Comparison of ENCODE assay signal across 17 cellular contexts in genomic region chr3:89698208-89698830, GRCh38.
DNase-seq lines count a peak whose midpoint lies in the region; ATAC-seq and TF ChIP-seq lines count a peak whose summit lies in the region.
"Had no signal": no experiment of that assay in that cellular context is flagged by ENCODE, and none has a peak within 500 bp of the region (broad histone marks: within the 10 kb centered on the region; RNA-seq: fewer than 3 reads in every experiment).

No MANE protein-coding gene starts in this region.

- TF ChIP-seq EP300 in stomach (IDR thresholded peaks at IDR 0.05), result no peak

- H3K27ac ChIP-seq in DND-41 (ENCODE audit: low read length), result no peak overlapping the region
- H3K27ac ChIP-seq in OCI-LY3 (ENCODE audit: low read length), result no peak overlapping the region
- peak overlapping the region; percentile 68 for H3K27ac ChIP-seq in trophoblast cell (ENCODE audit: low read depth, low read length)
- no peak overlapping the region for H3K27ac ChIP-seq in stomach

- H3K79me2 ChIP-seq in DND-41 (ENCODE audit: insufficient read depth, low read length) (no peaks in the 10 kb centered on the region), OCI-LY3 (ENCODE audit: low read length) (no peaks in the 10 kb centered on the region), trophoblast cell (ENCODE audit: control insufficient read depth, insufficient read depth, low read length, poor library complexity) (no peaks in the 10 kb centered on the region)

- H4K20me1 ChIP-seq in DND-41 (ENCODE audit: insufficient read depth, low read length) (no peaks in the 10 kb centered on the region), OCI-LY3 (ENCODE audit: insufficient read depth, low read length) (no peaks in the 10 kb centered on the region)

- no peak overlapping the region for H2BK120ac ChIP-seq in trophoblast cell (ENCODE audit: insufficient read depth, low read length, poor library complexity)

- H2AK5ac ChIP-seq in trophoblast cell (ENCODE audit: low read length), result no peak overlapping the region

- no peak overlapping the region for H3K14ac ChIP-seq in trophoblast cell (ENCODE audit: low read length)

- no peak overlapping the region for H4K91ac ChIP-seq in trophoblast cell (ENCODE audit: low read depth, low read length)

- H2BK12ac ChIP-seq in trophoblast cell (ENCODE audit: low read length), result no peak overlapping the region

- DNase-seq in DND-41 (no peak), fibroblast of villous mesenchyme (ENCODE audit: low read depth) (peak; percentile 4), trophoblast cell (no peak), AG08395 (ENCODE audit: low spot score) (no peak), stomach (no peak)
- DNase-seq in activated naive CD4-positive, alpha-beta T cell treated with Interleukin-2 at 50 U/mL for 16 hours, result no peak
- DNase-seq: C1 segment of cervical spinal cord; GOT3; KBM-7; NCI-H1105 treated with DMSO at 0.1 percent for 48 hours; NCI-H1694; NCI-H2081 treated with DMSO at 0.1 percent for 48 hours; NK-92 treated with Interleukin-12 subunit alpha and Interleukin-12 subunit beta, amount 100 ng/mL, for 24 hours; OCI-M1; SHP77 treated with DMSO at 0.1 percent for 48 hours had no signal

- H3K4me3 ChIP-seq in DND-41 (ENCODE audit: low read depth in 1 of 2, low read length in 2 of 2) (no peak overlapping the region), OCI-LY3 (ENCODE audit: low read length) (no peak overlapping the region), fibroblast of villous mesenchyme (ENCODE audit: low read depth, low read length) (no peak overlapping the region), trophoblast cell (ENCODE audit: low read depth, low read length) (no peak overlapping the region), stomach (no peak overlapping the region)

- H3K79me1 ChIP-seq in trophoblast cell (ENCODE audit: low read length), result no peaks in the 10 kb centered on the region

- H3K4me2 ChIP-seq in DND-41 (ENCODE audit: insufficient read depth, low read length) (no peak overlapping the region), OCI-LY3 (ENCODE audit: low read length) (peak overlapping the region; percentile 29), trophoblast cell (ENCODE audit: low read length) (no peak overlapping the region)

- 0 out of 3 replicates have a peak, but pooled peaks have one; percentile 42 for ATAC-seq in DND-41 (ENCODE audit: insufficient read depth, low read depth)
- ATAC-seq: SK-N-SH treated with all-trans-retinoic acid at 6 μM for 48 hours had no signal

- no peak overlapping the region for H3K18ac ChIP-seq in trophoblast cell (ENCODE audit: low read length)

- H3K9me3 ChIP-seq in DND-41 (ENCODE audit: insufficient read depth, low read length, severe bottlenecking) (no peaks in the 10 kb centered on the region), OCI-LY3 (ENCODE audit: insufficient read depth, low read length) (no peaks in the 10 kb centered on the region), trophoblast cell (ENCODE audit: insufficient read depth, low read depth, low read length) (peaks cover 2% of the 10 kb centered on the region), stomach (peaks cover 0 to under 1% (median 0%) of the 10 kb centered on the region in 4 donors)

- no peak overlapping the region for H4K12ac ChIP-seq in trophoblast cell (ENCODE audit: low read depth, low read length)

- H4K8ac ChIP-seq in trophoblast cell (ENCODE audit: low read depth, low read length), result no peak overlapping the region

- WGBS in trophoblast cell (ENCODE audit: extremely low coverage, insufficient coverage, insufficient read length), result no CpG with 5 or more reads among the region's 3 CpGs
- 82 to 90% (median 83%) methylated on average over 3 of the region's 3 CpGs for WGBS in stomach, 5 donors

- H3K36me3 ChIP-seq in DND-41 (ENCODE audit: insufficient read depth, low read length), result no peaks in the 10 kb centered on the region
- no peaks in the 10 kb centered on the region for H3K36me3 ChIP-seq in OCI-LY3 (replicated peaks; ENCODE audit: low read depth, low read length)
- no peaks in the 10 kb centered on the region for H3K36me3 ChIP-seq in trophoblast cell (ENCODE audit: control insufficient read depth in 1 of 2, insufficient read depth in 2 of 2, low read length in 2 of 2)
- no peaks in the 10 kb centered on the region for H3K36me3 ChIP-seq in stomach

- H3K4ac ChIP-seq in trophoblast cell (ENCODE audit: low read depth, low read length), result no peak overlapping the region

- H3K9ac ChIP-seq in DND-41 (ENCODE audit: low read depth, low read length), result no peak overlapping the region
- H3K9ac ChIP-seq in OCI-LY3 (ENCODE audit: low read length), result no peak overlapping the region
- H3K9ac ChIP-seq in trophoblast cell (ENCODE audit: low read length), result no peak overlapping the region

- intact Hi-C loops in stomach (cut with DNase I; ENCODE audit: low total_unique reads), result no loop called here

- no peaks in the 10 kb centered on the region for H3K27me3 ChIP-seq in DND-41 (ENCODE audit: insufficient read depth, low read length, poor library complexity)
- H3K27me3 ChIP-seq in OCI-LY3 (ENCODE audit: low read depth, low read length), result no peaks in the 10 kb centered on the region
- no peaks in the 10 kb centered on the region for H3K27me3 ChIP-seq in trophoblast cell (ENCODE audit: insufficient read depth, low read length)
- no peaks in the 10 kb centered on the region for H3K27me3 ChIP-seq in stomach

- TF ChIP-seq CTCF in DND-41 (IDR thresholded peaks at IDR 0.05; ENCODE audit: borderline replicate concordance, extremely low read depth, low read length, poor library complexity, severe bottlenecking) (no peak), OCI-LY3 (IDR thresholded peaks at IDR 0.05; ENCODE audit: low read depth, low read length) (no peak), fibroblast of villous mesenchyme (IDR thresholded peaks at IDR 0.05; ENCODE audit: insufficient read depth, low read depth, low read length) (no peak), stomach (IDR thresholded peaks at IDR 0.05) (no peak)

- H3K23ac ChIP-seq in trophoblast cell (ENCODE audit: low read length), result no peak overlapping the region

- H3K4me1 ChIP-seq in DND-41 (ENCODE audit: insufficient read depth, low read length) (peaks cover 9% of the 10 kb centered on the region), OCI-LY3 (ENCODE audit: low read length) (peaks cover 11% of the 10 kb centered on the region; the same call in 1 of the 2 replicates), trophoblast cell (ENCODE audit: control insufficient read depth in 1 of 2, insufficient read depth in 2 of 2, low read length in 2 of 2) (peaks cover 15 to 17% of the 10 kb centered on the region in 2 experiments), stomach (no peaks in the 10 kb centered on the region)

- no peak for TF ChIP-seq POLR2A in stomach (IDR thresholded peaks at IDR 0.05)

- H2AFZ ChIP-seq in DND-41 (ENCODE audit: low read depth, low read length) (no peak overlapping the region), OCI-LY3 (ENCODE audit: low read depth, low read length) (no peak overlapping the region), trophoblast cell (ENCODE audit: insufficient read depth, low read length, poor library complexity) (no peak overlapping the region)

- no peak overlapping the region for H2BK5ac ChIP-seq in trophoblast cell (ENCODE audit: low read depth, low read length, poor library complexity)
